ENCODE assay signal across 8 cellular contexts in the genomic region with DNA sequence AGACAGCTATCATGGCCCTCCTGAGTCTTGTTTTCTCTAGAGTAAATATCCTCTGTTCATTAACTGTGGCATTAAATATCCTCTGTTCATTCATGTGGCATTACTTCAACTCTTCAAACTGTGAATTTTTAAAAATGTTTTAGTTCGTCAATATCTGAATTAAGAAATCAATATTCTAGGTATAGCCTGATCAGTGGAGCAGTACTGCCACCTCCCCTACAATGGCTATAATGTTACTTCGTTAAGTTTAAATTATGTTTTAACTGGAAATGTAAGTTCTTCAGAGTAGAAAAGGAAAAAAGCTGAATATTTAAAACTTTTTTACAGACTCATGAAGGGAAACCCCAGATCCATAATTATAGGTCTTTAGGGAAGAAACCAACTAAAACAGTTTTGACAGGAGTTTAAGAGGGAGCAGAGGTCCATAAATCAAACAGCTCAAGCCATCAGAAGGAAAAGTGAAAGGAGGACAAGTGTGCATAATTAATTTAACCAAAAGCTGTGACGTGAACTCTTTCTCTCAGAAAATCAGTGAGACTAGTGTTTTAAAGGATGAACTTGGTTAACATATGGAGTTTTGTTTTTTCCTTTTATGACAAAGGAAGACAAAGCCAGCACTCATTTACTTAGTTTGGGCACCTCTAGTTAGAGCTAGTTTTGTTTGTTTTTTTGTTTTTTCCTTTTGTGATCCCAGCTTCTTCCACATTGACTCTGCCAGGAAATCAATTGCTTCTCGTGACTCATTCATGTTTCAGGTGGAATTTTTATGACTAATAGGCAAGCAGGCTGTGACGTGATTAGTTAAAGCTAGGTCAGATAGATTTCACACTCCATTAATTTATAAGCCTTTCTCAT. TPM values are rescaled to one million over a fixed set of nuclear protein-coding genes. Genes with fewer than 3 reads are reported as not detected.
DNase-seq lines count a peak whose midpoint lies in the region; ATAC-seq and TF ChIP-seq lines count a peak whose summit lies in the region.

No MANE protein-coding gene starts in this region.

- DNase-seq in GM12865 (ENCODE audit: low read depth) (peak; percentile 25), choroid plexus epithelial cell (ENCODE audit: low read depth) (peak; percentile 87), omental fat pad (ENCODE audit: low spot score) (no peak), KG1 (lab: John Stamatoyannopoulos, UW) (no peak), NCI-H2171 (lab: John Stamatoyannopoulos, UW) (no peak), globus pallidus (ENCODE audit: low spot score) (no peak)

- peak; percentile 67; the same call in 1 of the 2 replicates for TF ChIP-seq EP300 in Ishikawa (IDR thresholded peaks at IDR 0.05; ENCODE audit: borderline replicate concordance)

- TF ChIP-seq CTCF in GM12865 (IDR thresholded peaks at IDR 0.05; ENCODE audit: insufficient read depth, low read depth, low read length, missing control alignments) (no peak), choroid plexus epithelial cell (conservative IDR thresholded peaks at IDR 0.05; ENCODE audit: low read depth, low read length) (no peak), omental fat pad (IDR thresholded peaks at IDR 0.05) (no peak)

- H3K4me3 ChIP-seq in GM12865 (ENCODE audit: low read depth, low read length) = no peak overlapping the region
- no peak overlapping the region for H3K4me3 ChIP-seq in choroid plexus epithelial cell (ENCODE audit: low read depth, low read length)

- ATAC-seq in omental fat pad (ENCODE audit: low FRiP score) (peak; percentile 71), HG03520 (IDR thresholded peaks at IDR 0.05; ENCODE audit: unreplicated experiment) (no peak)

- TF ChIP-seq RAD21 in Ishikawa (IDR thresholded peaks at IDR 0.05; ENCODE audit: low read depth) = no peak

TF ChIP-seq in Ishikawa, 13 proteins besides CTCF, POLR2A, EP300 and RAD21:
- no peak for TF ChIP-seq CEBPB (IDR thresholded peaks at IDR 0.05)
- TF ChIP-seq NFIC (IDR thresholded peaks at IDR 0.05) = peak; percentile 59; the same call in 1 of the 2 replicates
- TF ChIP-seq, protein P1, sequence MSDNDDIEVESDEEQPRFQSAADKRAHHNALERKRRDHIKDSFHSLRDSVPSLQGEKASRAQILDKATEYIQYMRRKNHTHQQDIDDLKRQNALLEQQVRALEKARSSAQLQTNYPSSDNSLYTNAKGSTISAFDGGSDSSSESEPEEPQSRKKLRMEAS (IDR thresholded peaks at IDR 0.05) = no peak
- TF ChIP-seq EGR1 (IDR thresholded peaks at IDR 0.05) = no peak
- TF ChIP-seq, protein P2, sequence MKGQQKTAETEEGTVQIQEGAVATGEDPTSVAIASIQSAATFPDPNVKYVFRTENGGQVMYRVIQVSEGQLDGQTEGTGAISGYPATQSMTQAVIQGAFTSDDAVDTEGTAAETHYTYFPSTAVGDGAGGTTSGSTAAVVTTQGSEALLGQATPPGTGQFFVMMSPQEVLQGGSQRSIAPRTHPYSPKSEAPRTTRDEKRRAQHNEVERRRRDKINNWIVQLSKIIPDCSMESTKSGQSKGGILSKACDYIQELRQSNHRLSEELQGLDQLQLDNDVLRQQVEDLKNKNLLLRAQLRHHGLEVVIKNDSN (IDR thresholded peaks at IDR 0.05) = no peak
- TF ChIP-seq FOXM1 (IDR thresholded peaks at IDR 0.05; ENCODE audit: borderline replicate concordance, low read depth) = peak; percentile 43; the same call in 1 of the 2 replicates
- TF ChIP-seq TEAD4 (IDR thresholded peaks at IDR 0.05) = peak; percentile 15; the same call in 1 of the 2 replicates
TF ChIP-seq in Ishikawa: peak in this region for 3.

RNA-seq across cellular contexts. Expression of gene RBBP8, which starts 44.9 kb away (rescaled TPM):
- total RNA-seq in omental fat pad = 10 to 100 TPM; 14.2 to 63.4 (median 32.9) TPM

Comparison
In these comparisons a context has a peak if more than half of its experiments do, and no peak if none do; other contexts are left out.
1. DNase-seq: peak in GM12865 (single experiment) and choroid plexus epithelial cell (single experiment); none in omental fat pad (single experiment), KG1 (single experiment), NCI-H2171 (single experiment) and globus pallidus (single experiment).